Comparison of ENCODE assay signal across 11 cellular contexts in genomic region chr7:66696774-66697191, GRCh38. TPM values are rescaled to one million over a fixed set of nuclear protein-coding genes. Genes with fewer than 3 reads are reported as not detected.
DNase-seq lines count a peak whose midpoint lies in the region; ATAC-seq and TF ChIP-seq lines count a peak whose summit lies in the region.
"Had no signal": no experiment of that assay in that cellular context is flagged by ENCODE, and none has a peak within 500 bp of the region (broad histone marks: within the 10 kb centered on the region; RNA-seq: fewer than 3 reads in every experiment).

No MANE protein-coding gene starts in this region.

- H3K79me2 ChIP-seq in MM.1S (ENCODE audit: low read length) = no peaks in the 10 kb centered on the region

- TF ChIP-seq EP300 in upper lobe of left lung (IDR thresholded peaks at IDR 0.05) = no peak

- no peak for ATAC-seq in HG03159 (IDR thresholded peaks at IDR 0.05; ENCODE audit: unreplicated experiment)
- no peak for ATAC-seq in upper lobe of left lung (ENCODE audit: low FRiP score in 2 of 2)

- H3F3A ChIP-seq in MM.1S (ENCODE audit: insufficient read depth, low read length) = no peaks in the 10 kb centered on the region

- peak; percentile 32 for DNase-seq in Daoy (ENCODE audit: low read depth)
- peak; percentile 67 for DNase-seq in MG63
- no peak for DNase-seq in ascending aorta (ENCODE audit: low spot score in 2 of 2)
- DNase-seq in myocyte (ENCODE audit: low read depth) = peak; percentile 75
- DNase-seq in medulla oblongata (ENCODE audit: extremely low spot score) = no peak
- DNase-seq in upper lobe of left lung = no peak
- DNase-seq in MM.1S = no peak
- DNase-seq: naive thymus-derived CD8-positive, alpha-beta T cell; testis had no signal

- no peak overlapping the region for H2AFZ ChIP-seq in MM.1S (ENCODE audit: low read length)

- intact Hi-C loops in ascending aorta (cut with DNase I) = loop anchor here (1.0 to 5.0 kb wide), 2 partner anchors 13 to 46 kb away; partner anchors contain the start of gene RABGEF1

- TF ChIP-seq CTCF in ascending aorta (IDR thresholded peaks at IDR 0.05) (no peak), upper lobe of left lung (IDR thresholded peaks at IDR 0.05) (no peak), MM.1S (IDR thresholded peaks at IDR 0.05; ENCODE audit: low read length) (no peak)

- H3K27me3 ChIP-seq in MG63 (no peaks in the 10 kb centered on the region), ascending aorta (no peaks in the 10 kb centered on the region), upper lobe of left lung (no peaks in the 10 kb centered on the region), MM.1S (replicated peaks; ENCODE audit: insufficient read depth, low read length) (no peaks in the 10 kb centered on the region)
- H3K27me3 ChIP-seq: testis had no signal

- H3K4me3 ChIP-seq in MG63 = no peak overlapping the region
- no peak overlapping the region for H3K4me3 ChIP-seq in ascending aorta
- H3K4me3 ChIP-seq in upper lobe of left lung = no peak overlapping the region
- no peak overlapping the region for H3K4me3 ChIP-seq in MM.1S (ENCODE audit: low read length)
- H3K4me3 ChIP-seq: testis had no signal

- H3K9me3 ChIP-seq in MG63 = no peaks in the 10 kb centered on the region
- H3K9me3 ChIP-seq in ascending aorta = no peaks in the 10 kb centered on the region
- H3K9me3 ChIP-seq in upper lobe of left lung = no peaks in the 10 kb centered on the region
- no peaks in the 10 kb centered on the region for H3K9me3 ChIP-seq in MM.1S (replicated peaks; ENCODE audit: insufficient read depth, low read length)
- H3K9me3 ChIP-seq: testis had no signal

- H3K27ac ChIP-seq in ascending aorta (peak overlapping the region; percentile 76 to 77), upper lobe of left lung (no peak overlapping the region), MM.1S (ENCODE audit: low read length) (no peak overlapping the region)
- H3K27ac ChIP-seq: KMS-11, testis had no signal

- H4K20me1 ChIP-seq in MM.1S (ENCODE audit: insufficient read depth, low read length) = no peaks in the 10 kb centered on the region

- no peak for TF ChIP-seq POLR2A in upper lobe of left lung (IDR thresholded peaks at IDR 0.05)

- no peak overlapping the region for H3K9ac ChIP-seq in MM.1S (ENCODE audit: low read length)
- H3K9ac ChIP-seq: KMS-11 had no signal

- H3K36me3 ChIP-seq in MG63 (no peaks in the 10 kb centered on the region), ascending aorta (peaks cover 0 to 4% of the 10 kb centered on the region in 2 donors), upper lobe of left lung (peaks cover 0 to 10% (median 0%) of the 10 kb centered on the region in 4 donors), MM.1S (replicated peaks; ENCODE audit: insufficient read depth, low read length) (no peaks in the 10 kb centered on the region)

- no peaks in the 10 kb centered on the region for H3K9me2 ChIP-seq in MM.1S (replicated peaks; ENCODE audit: insufficient read depth, low read length)

- H3K4me1 ChIP-seq in ascending aorta (peaks cover 6 to 17% of the 10 kb centered on the region in 2 donors), upper lobe of left lung (peaks cover 0 to 3% (median 0%) of the 10 kb centered on the region in 4 donors), MM.1S (ENCODE audit: low read length) (no peaks in the 10 kb centered on the region)
- H3K4me1 ChIP-seq: testis had no signal

- H3K4me2 ChIP-seq in MM.1S (ENCODE audit: low read depth, low read length) = no peak overlapping the region
- H3K4me2 ChIP-seq: KMS-11 had no signal

- WGBS in upper lobe of left lung, 2 donors = 83 to 89% methylated on average over 2 of the region's 2 CpGs

RNA-seq across cellular contexts. Expression of gene RABGEF1, which starts 43.8 kb away (rescaled TPM):
- 52.6 and 55.0 TPM in 2 replicates for total RNA-seq in Daoy (2014; rRNA removed; shearing (Covaris generic))
- total RNA-seq in MG63 (2014; rRNA removed; shearing (Covaris generic); ENCODE audit: low replicate concordance) = 12.2 and 29.1 TPM in 2 replicates
- total RNA-seq in ascending aorta (31.6 TPM), myocyte (40.7 and 48.1 TPM in 2 replicates), upper lobe of left lung (10 to 100 TPM; 20.7 to 35.6 (median 30.3) TPM)
- 26.6 TPM for polyA plus RNA-seq in myocyte (2012)

Comparison
In these comparisons a context has a peak if more than half of its experiments do, and no peak if none do; other contexts are left out.
1. DNase-seq: peak in Daoy (single experiment), MG63 (single experiment) and myocyte (single experiment); none in ascending aorta (0 of 2), medulla oblongata (single experiment), upper lobe of left lung (0 of 2) and MM.1S (single experiment).
2. H3K27ac ChIP-seq: peak in ascending aorta (2 of 2); none in upper lobe of left lung (0 of 4) and MM.1S (single experiment).